ENCODE assay signal across 8 cellular contexts in the genomic region with DNA sequence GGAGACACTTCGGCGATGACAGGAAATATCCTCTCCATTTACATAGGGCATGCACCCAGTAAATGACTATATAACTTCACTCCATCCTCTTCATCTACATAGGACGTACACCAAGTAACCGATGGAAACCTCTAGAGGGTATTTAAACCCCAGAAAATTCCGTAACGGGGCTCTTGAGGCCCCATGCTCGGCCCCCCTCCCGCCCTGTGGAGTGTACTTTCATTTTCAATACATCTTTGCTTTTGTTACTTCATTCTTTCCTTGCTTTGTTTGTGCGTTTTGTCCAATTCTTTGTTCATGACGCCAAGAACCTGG. TPM values are rescaled to one million over a fixed set of nuclear protein-coding genes. Genes with fewer than 3 reads are reported as not detected.
DNase-seq lines count a peak whose midpoint lies in the region; ATAC-seq and TF ChIP-seq lines count a peak whose summit lies in the region.

No MANE protein-coding gene starts in this region.

- H3K9ac ChIP-seq in ES-I3 (ENCODE audit: low read depth, low read length): peak overlapping the region; percentile 47; the same call in 1 of the 2 replicates

- no peaks in the 10 kb centered on the region for H3K9me3 ChIP-seq in ES-I3 (ENCODE audit: control insufficient read depth, insufficient read depth, low read length)
- no peaks in the 10 kb centered on the region for H3K9me3 ChIP-seq in Panc1 (ENCODE audit: control insufficient read depth, insufficient read depth, low read depth, low read length)
- no peaks in the 10 kb centered on the region for H3K9me3 ChIP-seq in esophagus muscularis mucosa
- H3K9me3 ChIP-seq in prostate gland: no peaks in the 10 kb centered on the region

- BruUV-seq in Panc1 (replicated peaks; lab: Mats Ljungman, UMichigan): no TSS peak

- 32% methylated on average over 10 of the region's 10 CpGs for WGBS in esophagus muscularis mucosa
- WGBS in prostate gland: 35% methylated on average over 10 of the region's 10 CpGs

- no peak for TF ChIP-seq CTCF in Panc1 (IDR thresholded peaks at IDR 0.05)
- no peak for TF ChIP-seq CTCF in esophagus muscularis mucosa (IDR thresholded peaks at IDR 0.05)
- TF ChIP-seq CTCF in prostate gland (IDR thresholded peaks at IDR 0.05): no peak

- CTCF ChIA-PET in Panc1 (lab: Charles Lee): no interaction called here

- no peak for TF ChIP-seq EP300 in esophagus muscularis mucosa (IDR thresholded peaks at IDR 0.05)

- intact Hi-C loops in Panc1 (cut with micrococcal nuclease; ENCODE audit: unreplicated experiment): loop anchor here (5.0 kb wide), 1 partner anchor 43 kb away; no protein-coding TSS in a partner anchor
- intact Hi-C loops in esophagus muscularis mucosa (cut with DNase I): loop anchor here (5.0 kb wide), 1 partner anchor 43 kb away; no protein-coding TSS in a partner anchor
- intact Hi-C loops in prostate gland (cut with DNase I): loop anchor here (2.0 kb wide), 1 partner anchor 32 kb away; no protein-coding TSS in a partner anchor

- peak; percentile 46 for ATAC-seq in Panc1
- ATAC-seq in HG02852 (IDR thresholded peaks at IDR 0.05; ENCODE audit: unreplicated experiment): no peak

- H3K27ac ChIP-seq in Panc1 (ENCODE audit: low read length): peak overlapping the region; percentile 74; the same call in 1 of the 2 replicates
- H3K27ac ChIP-seq in esophagus muscularis mucosa (replicated peaks in 1 of 4): peak overlapping the region; percentile 78 to 87 (median 80)
- H3K27ac ChIP-seq in prostate gland: peak overlapping the region; percentile 59 to 77

- H3K4me3 ChIP-seq in Panc1 (ENCODE audit: low read depth in 2 of 2, low read length in 2 of 2) (peak overlapping the region; percentile 61 to 77), esophagus muscularis mucosa (peak overlapping the region; percentile 56 to 63 (median 60)), prostate gland (peak overlapping the region; percentile 31 to 32)

- TF ChIP-seq POLR2A in esophagus muscularis mucosa (IDR thresholded peaks at IDR 0.05; ENCODE audit: low read depth) (no peak), prostate gland (IDR thresholded peaks at IDR 0.05) (no peak)

- POLR2A ChIA-PET in Panc1 (lab: Charles Lee): no interaction called here

- peaks cover 22% of the 10 kb centered on the region for H3K4me1 ChIP-seq in ES-I3 (ENCODE audit: insufficient read depth, low read length)
- H3K4me1 ChIP-seq in Panc1 (ENCODE audit: control insufficient read depth, insufficient read depth, low read length): peaks cover 10% of the 10 kb centered on the region; the same call in 1 of the 2 replicates
- peaks cover 21 to 36% (median 26%) of the 10 kb centered on the region in 4 donors for H3K4me1 ChIP-seq in esophagus muscularis mucosa
- H3K4me1 ChIP-seq in prostate gland (replicated peaks): peaks cover 5% of the 10 kb centered on the region

- DNase-seq in Panc1 (ENCODE audit: low read depth, low spot score): no peak
- no peak for DNase-seq in esophagus muscularis mucosa (ENCODE audit: extremely low spot score)
- DNase-seq in prostate gland (ENCODE audit: low spot score): no peak
- DNase-seq in mucosa of gallbladder (ENCODE audit: low spot score): no peak
- no peak for DNase-seq in anterior cingulate cortex (lab: John Stamatoyannopoulos, UW)
- DNase-seq in NCI-H446 treated with DMSO at 0.1 percent for 48 hours (lab: John Stamatoyannopoulos, UW): no peak

- in situ Hi-C loops in Panc1 (cut with HindIII; ENCODE audit: low pct_unique_long_range_greater_than_20kb, low sequenced_read_pairs): no loop called here

- no peaks in the 10 kb centered on the region for H3K36me3 ChIP-seq in ES-I3 (ENCODE audit: insufficient read depth, low read length)
- no peaks in the 10 kb centered on the region for H3K36me3 ChIP-seq in Panc1 (ENCODE audit: control insufficient read depth, insufficient read depth, low read length)
- H3K36me3 ChIP-seq in esophagus muscularis mucosa: no peaks in the 10 kb centered on the region
- H3K36me3 ChIP-seq in prostate gland: no peaks in the 10 kb centered on the region

- no peaks in the 10 kb centered on the region for H3K27me3 ChIP-seq in Panc1 (ENCODE audit: control insufficient read depth, insufficient read depth, low read length)
- peaks cover 0 to 28% (median 11%) of the 10 kb centered on the region in 4 donors for H3K27me3 ChIP-seq in esophagus muscularis mucosa
- H3K27me3 ChIP-seq in prostate gland (replicated peaks; ENCODE audit: insufficient read depth): peaks cover 5% of the 10 kb centered on the region

RNA-seq across cellular contexts. Expression of a gene that starts 7.5 kb away (rescaled TPM):
- total RNA-seq in Panc1 (2021; ENCODE audit: unreplicated experiment): 0.08 TPM
- 0.25 TPM for polyA plus RNA-seq in Panc1 (2012; ENCODE audit: insufficient read length)
- 100 to 1,000 TPM in 2 of 4 donors, 10 to 100 TPM in 2; 35.7 to 107 (median 92.7) TPM for total RNA-seq in esophagus muscularis mucosa
- total RNA-seq in prostate gland: 10 to 100 TPM; 54.5 to 80.2 TPM
- total RNA-seq in mucosa of gallbladder: 6.4 TPM

RNA-seq across cellular contexts. Expression of a gene that starts 47.7 kb away (rescaled TPM):
- total RNA-seq in Panc1 (2021; ENCODE audit: unreplicated experiment) (3.2 TPM), esophagus muscularis mucosa (10 to 100 TPM; 18.3 to 28.9 (median 20.2) TPM), prostate gland (10 to 100 TPM; 19.7 to 42.5 TPM), mucosa of gallbladder (19.5 TPM)
- 3.3 TPM for polyA plus RNA-seq in Panc1 (2012; ENCODE audit: insufficient read length)
